ENCODE assay signal across 21 cellular contexts in genomic region chr7:76149847-76150691, GRCh38. TPM values are rescaled to one million over a fixed set of nuclear protein-coding genes. Genes with fewer than 3 reads are reported as not detected.
DNase-seq lines count a peak whose midpoint lies in the region; ATAC-seq, FAIRE-seq and TF ChIP-seq lines count a peak whose summit lies in the region.
"Had no signal": no experiment of that assay in that cellular context is flagged by ENCODE, and none has a peak within 500 bp of the region (broad histone marks: within the 10 kb centered on the region; RNA-seq: fewer than 3 reads in every experiment).

No MANE protein-coding gene starts in this region.

- CTCF ChIA-PET in H1 (lab: Charles Lee; ENCODE audit: partially characterized antibody), result interaction anchor here (0.5 to 1.5 kb wide), 4 partner anchors 23 to 164 kb away, joined by 4 to 5 read pairs (median 4); no protein-coding TSS in a partner anchor
- CTCF ChIA-PET in activated CD4-positive, alpha-beta memory T cell treated with anti-CD3 and anti-CD28 coated beads for 36 hours (lab: Charles Lee), result interaction anchor here (1.9 kb wide), 1 partner anchor 28 kb away, joined by 5 read pairs; no protein-coding TSS in a partner anchor

- peaks cover 6% of the 10 kb centered on the region for H3K27me3 Mint-ChIP-seq in activated CD4-positive, alpha-beta memory T cell treated with anti-CD3 and anti-CD28 coated beads for 36 hours
- H3K27me3 Mint-ChIP-seq: central memory CD8-positive, alpha-beta T cell had no signal

- H3K23me2 ChIP-seq in H1 (ENCODE audit: low read depth, low read length), result no peaks in the 10 kb centered on the region

- ATAC-seq in omental fat pad (ENCODE audit: low FRiP score) (no peak), GM18858 (IDR thresholded peaks at IDR 0.05; ENCODE audit: unreplicated experiment) (no peak)
- ATAC-seq: stimulated activated naive B cell treated with anti-CD40 and anti-IgM and Interleukin-4, amounts not matched to agents 10 μg/mL and 1 μg/mL and 100 μg/mL, for 72 hours had no signal

- no peak overlapping the region for H3K56ac ChIP-seq in H1 (replicated peaks; ENCODE audit: insufficient read length, low read depth, low read length)

- TF ChIP-seq RAD21 in H1 (IDR thresholded peaks at IDR 0.05 in 1 of 2, conservative IDR thresholded peaks at IDR 0.05 in 1 of 2; ENCODE audit: low read depth in 2 of 2, low read length in 2 of 2), result no peak

- H3K36me3 ChIP-seq in H1 (ENCODE audit: control insufficient read depth in 2 of 4, insufficient read depth in 4 of 4, low read length in 3 of 4) (no peaks in the 10 kb centered on the region), neuronal stem cell (replicated peaks in 1 of 2; ENCODE audit: control insufficient read depth in 2 of 2, insufficient read depth in 2 of 2, low read length in 2 of 2) (no peaks in the 10 kb centered on the region)
- H3K36me3 ChIP-seq: spleen had no signal

- H3K9ac ChIP-seq in H1 (replicated peaks in 1 of 4; ENCODE audit: extremely low read depth in 1 of 4, low read depth in 3 of 4, low read length in 3 of 4), result no peak overlapping the region
- H3K9ac ChIP-seq in neuronal stem cell (ENCODE audit: low read depth, low read length, poor library complexity), result peak overlapping the region; percentile 50

- no peak overlapping the region for H3K4ac ChIP-seq in H1 (replicated peaks; ENCODE audit: insufficient read length, low read depth, low read length)
- no peak overlapping the region for H3K4ac ChIP-seq in neuronal stem cell (ENCODE audit: low read length)

- peaks cover 17% of the 10 kb centered on the region for H3K4me1 Mint-ChIP-seq in activated CD4-positive, alpha-beta memory T cell treated with anti-CD3 and anti-CD28 coated beads for 36 hours (ENCODE audit: low read depth)
- H3K4me1 Mint-ChIP-seq: stimulated activated naive B cell treated with anti-CD40 and anti-IgM and Interleukin-4, amounts not matched to agents 10 μg/mL and 1 μg/mL and 100 μg/mL, for 72 hours had no signal

- H4K91ac ChIP-seq in H1 (replicated peaks; ENCODE audit: insufficient read length, low read length) (no peak overlapping the region), neuronal stem cell (ENCODE audit: low read depth, low read length, poor library complexity) (no peak overlapping the region)

- no peaks in the 10 kb centered on the region for H3K9me3 Mint-ChIP-seq in activated CD4-positive, alpha-beta memory T cell treated with anti-CD3 and anti-CD28 coated beads for 36 hours
- H3K9me3 Mint-ChIP-seq: activated naive CD4-positive, alpha-beta T cell treated with anti-CD3 and anti-CD28 coated beads, Interleukin-2, amount 10 ng/mL, durations not matched to agents 7 days and 5 days; CD4-positive, CD25-positive, alpha-beta regulatory T cell; central memory CD8-positive, alpha-beta T cell; stimulated activated naive B cell treated with anti-CD40 and anti-IgM and Interleukin-4, amounts not matched to agents 10 μg/mL and 1 μg/mL and 100 μg/mL, for 72 hours; type B pancreatic cell had no signal

- no peaks in the 10 kb centered on the region for H3K36me3 Mint-ChIP-seq in activated CD4-positive, alpha-beta memory T cell treated with anti-CD3 and anti-CD28 coated beads for 36 hours
- H3K36me3 Mint-ChIP-seq: CD4-positive, CD25-positive, alpha-beta regulatory T cell; stimulated activated naive B cell treated with anti-CD40 and anti-IgM and Interleukin-4, amounts not matched to agents 10 μg/mL and 1 μg/mL and 100 μg/mL, for 72 hours; type B pancreatic cell had no signal

- no peak overlapping the region for H3K23ac ChIP-seq in H1 (ENCODE audit: insufficient read length)
- H3K23ac ChIP-seq in neuronal stem cell (ENCODE audit: low read depth, low read length, poor library complexity), result peak overlapping the region; percentile 73

- H2AK5ac ChIP-seq in H1 (ENCODE audit: low read depth, low read length) (no peak overlapping the region), neuronal stem cell (ENCODE audit: low read depth, low read length) (no peak overlapping the region)

- intact Hi-C loops in activated CD4-positive, alpha-beta memory T cell treated with anti-CD3 and anti-CD28 coated beads for 36 hours (cut with micrococcal nuclease), result no loop called here

- TF ChIP-seq EP300 in H1 (IDR thresholded peaks at IDR 0.05; ENCODE audit: borderline replicate concordance in 1 of 2, low read depth in 2 of 2, low read length in 2 of 2), result no peak

- no peaks in the 10 kb centered on the region for H4K20me1 ChIP-seq in H1 (replicated peaks in 1 of 2; ENCODE audit: control insufficient read depth in 1 of 2, insufficient read depth in 2 of 2, low read length in 2 of 2)

- no peak for FAIRE-seq in H1 (lab: Jason Lieb, UNC)
- FAIRE-seq: endometrium had no signal

- no peak for TF ChIP-seq CTCF in H1 (IDR thresholded peaks at IDR 0.05; ENCODE audit: control extremely low read depth in 1 of 3, insufficient read depth in 1 of 3, low read depth in 1 of 3, low read length in 3 of 3)
- no peak for TF ChIP-seq CTCF in omental fat pad (IDR thresholded peaks at IDR 0.05)

- H2BK5ac ChIP-seq in H1 (ENCODE audit: low read depth, low read length), result no peak overlapping the region
- H2BK5ac ChIP-seq in neuronal stem cell (ENCODE audit: low read length), result no peak overlapping the region

- H2BK15ac ChIP-seq in H1 (ENCODE audit: low read length) (no peak overlapping the region), neuronal stem cell (ENCODE audit: low read length) (no peak overlapping the region)

- DNase-seq in NCI-H1092 treated with DMSO at 0.1 percent for 48 hours (lab: John Stamatoyannopoulos, UW) (peak; percentile 23), NCI-H1092 (lab: John Stamatoyannopoulos, UW) (no peak), NCI-H69 (lab: John Stamatoyannopoulos, UW) (peak; percentile 73), H1 (ENCODE audit: low read depth in 1 of 2, low spot score in 2 of 2) (no peak), neuronal stem cell (ENCODE audit: low spot score) (no peak), omental fat pad (ENCODE audit: low spot score) (no peak)
- no peak for DNase-seq in activated CD4-positive, alpha-beta memory T cell treated with anti-CD3 and anti-CD28 coated beads for 36 hours
- DNase-seq: 8988T; activated CD8-positive, alpha-beta memory T cell treated with anti-CD3 and anti-CD28 coated beads, Interleukin-2, amount 50 U/mL, for 48 hours; activated naive CD4-positive, alpha-beta T cell treated with anti-CD3 and anti-CD28 coated beads, Interleukin-2, amount 10 ng/mL, durations not matched to agents 7 days and 5 days; CD4-positive, CD25-positive, alpha-beta regulatory T cell; foreskin fibroblast; KG1; NCI-H1105 treated with DMSO at 0.1 percent for 48 hours; spleen; stimulated activated naive B cell treated with anti-CD40 and anti-IgM and Interleukin-4, amounts not matched to agents 10 μg/mL and 1 μg/mL and 100 μg/mL, for 72 hours; T-helper 9 cell had no signal

- H3K4me3 ChIP-seq in H1 (ENCODE audit: extremely low read depth in 1 of 4, insufficient read depth in 2 of 4, low read depth in 3 of 4, low read length in 4 of 4) (no peak overlapping the region), neuronal stem cell (ENCODE audit: low read length in 2 of 2) (no peak overlapping the region)

- H2BK20ac ChIP-seq in H1 (ENCODE audit: low read length), result no peak overlapping the region

- no peak overlapping the region for H3K4me3 Mint-ChIP-seq in activated CD4-positive, alpha-beta memory T cell treated with anti-CD3 and anti-CD28 coated beads for 36 hours
- H3K4me3 Mint-ChIP-seq: activated naive CD4-positive, alpha-beta T cell treated with anti-CD3 and anti-CD28 coated beads, Interleukin-2, amount 10 ng/mL, durations not matched to agents 7 days and 5 days; CD4-positive, CD25-positive, alpha-beta regulatory T cell; central memory CD8-positive, alpha-beta T cell; stimulated activated naive B cell treated with anti-CD40 and anti-IgM and Interleukin-4, amounts not matched to agents 10 μg/mL and 1 μg/mL and 100 μg/mL, for 72 hours; type B pancreatic cell had no signal

- no peak overlapping the region for H3K4me2 ChIP-seq in H1 (ENCODE audit: insufficient read depth in 1 of 2, low read depth in 2 of 2, low read length in 2 of 2)
- H3K4me2 ChIP-seq in neuronal stem cell (ENCODE audit: insufficient read depth, low read length, poor library complexity, severe bottlenecking), result no peak overlapping the region

- no peak overlapping the region for H3K27ac Mint-ChIP-seq in activated CD4-positive, alpha-beta memory T cell treated with anti-CD3 and anti-CD28 coated beads for 36 hours
- H3K27ac Mint-ChIP-seq: activated naive CD4-positive, alpha-beta T cell treated with anti-CD3 and anti-CD28 coated beads, Interleukin-2, amount 10 ng/mL, durations not matched to agents 7 days and 5 days; CD4-positive, CD25-positive, alpha-beta regulatory T cell; stimulated activated naive B cell treated with anti-CD40 and anti-IgM and Interleukin-4, amounts not matched to agents 10 μg/mL and 1 μg/mL and 100 μg/mL, for 72 hours; type B pancreatic cell had no signal

- H3K79me2 ChIP-seq in H1 (ENCODE audit: control insufficient read depth in 1 of 2, insufficient read depth in 2 of 2, low read length in 2 of 2), result no peaks in the 10 kb centered on the region

- H3K27me3 ChIP-seq in H1 (replicated peaks in 1 of 4; ENCODE audit: control insufficient read depth in 3 of 4, extremely low read depth in 1 of 4, insufficient read depth in 3 of 4, low read length in 3 of 4), result no peaks in the 10 kb centered on the region
- no peaks in the 10 kb centered on the region for H3K27me3 ChIP-seq in neuronal stem cell (ENCODE audit: control insufficient read depth in 3 of 3, insufficient read depth in 3 of 3, low read depth in 1 of 3, low read length in 3 of 3)

- no peak overlapping the region for H4K5ac ChIP-seq in H1 (ENCODE audit: insufficient read length, low read depth, low read length)

- H2AFZ ChIP-seq in H1 (ENCODE audit: low read length) (no peak overlapping the region), neuronal stem cell (ENCODE audit: low read length) (no peak overlapping the region)

- no peaks in the 10 kb centered on the region for H3K9me3 ChIP-seq in H1 (ENCODE audit: insufficient read depth in 2 of 2, low read depth in 1 of 2, low read length in 1 of 2)
- no peaks in the 10 kb centered on the region for H3K9me3 ChIP-seq in neuronal stem cell (replicated peaks in 1 of 2; ENCODE audit: control insufficient read depth in 2 of 2, insufficient read depth in 1 of 2, low read depth in 1 of 2, low read length in 2 of 2)
- H3K9me3 ChIP-seq: spleen had no signal

- no peaks in the 10 kb centered on the region for H3K4me1 ChIP-seq in H1 (replicated peaks in 1 of 4; ENCODE audit: control insufficient read depth in 3 of 4, insufficient read depth in 4 of 4, low read length in 3 of 4)
- no peaks in the 10 kb centered on the region for H3K4me1 ChIP-seq in neuronal stem cell (ENCODE audit: control insufficient read depth in 2 of 2, insufficient read depth in 1 of 2, low read depth in 1 of 2, low read length in 2 of 2)

- TF ChIP-seq POLR2A in H1 (IDR thresholded peaks at IDR 0.05; ENCODE audit: control extremely low read depth in 1 of 2, low read depth in 2 of 2, low read length in 2 of 2), result no peak

- POLR2A ChIA-PET in H1 (lab: Charles Lee; ENCODE audit: partially characterized antibody), result interaction anchor here (1.4 kb wide), 1 partner anchor 9 kb away, joined by 4 read pairs; no protein-coding TSS in a partner anchor
- POLR2A ChIA-PET in activated CD4-positive, alpha-beta memory T cell treated with anti-CD3 and anti-CD28 coated beads for 36 hours (lab: Charles Lee), result no interaction called here

- H4K8ac ChIP-seq in H1 (ENCODE audit: extremely low read depth, insufficient read depth, low read length) (no peak overlapping the region), neuronal stem cell (ENCODE audit: low read depth, low read length) (no peak overlapping the region)

- no peak overlapping the region for H2BK120ac ChIP-seq in H1 (replicated peaks; ENCODE audit: low read depth, low read length)
- H2BK120ac ChIP-seq in neuronal stem cell (ENCODE audit: low read depth, low read length), result no peak overlapping the region

- H2BK12ac ChIP-seq in H1 (ENCODE audit: low read depth, low read length), result peak overlapping the region; percentile 39; the same call in 1 of the 2 replicates
- H2BK12ac ChIP-seq in neuronal stem cell (ENCODE audit: low read length), result no peak overlapping the region

- H3K79me1 ChIP-seq in H1 (ENCODE audit: low read depth, low read length), result no peaks in the 10 kb centered on the region
- H3K79me1 ChIP-seq in neuronal stem cell (ENCODE audit: low read depth, low read length), result no peaks in the 10 kb centered on the region

- H3K18ac ChIP-seq in H1 (ENCODE audit: extremely low read depth, low read length) (no peak overlapping the region), neuronal stem cell (ENCODE audit: low read length) (peak overlapping the region; percentile 0)

- H3K27ac ChIP-seq in H1 (ENCODE audit: low read depth, low read length) (no peak overlapping the region), neuronal stem cell (replicated peaks; ENCODE audit: low read length) (no peak overlapping the region)
- H3K27ac ChIP-seq: spleen had no signal

- H3K14ac ChIP-seq in H1 (ENCODE audit: insufficient read length) (no peak overlapping the region), neuronal stem cell (ENCODE audit: low read length) (peak overlapping the region; percentile 31)

- WGBS in H1 (ENCODE audit: extremely low coverage in 1 of 2, insufficient coverage in 1 of 2, insufficient read length in 1 of 2, insufficient replicate concordance in 2 of 2, low coverage in 1 of 2, low lambda C conversion rate in 2 of 2, missing lambda C conversion rate in 1 of 2), 2 experiments, result 93% methylated on average over 53 of the region's 53 CpGs; no CpG with 5 or more reads in 1 of the 2 experiments
- WGBS in neuronal stem cell (ENCODE audit: extremely low coverage in 2 of 2, insufficient read length in 2 of 2, insufficient replicate concordance in 1 of 2), 2 donors, result no CpG with 5 or more reads among the region's 53 CpGs

RNA-seq across cellular contexts. Expression of gene SRRM3, which starts 51.6 kb away (rescaled TPM):
- 16.0 and 17.4 TPM in 2 replicates for total RNA-seq in H1 (2021; fragmentation: NEBNext Ultra II Directional; extraction: Animal tissue kit (Norgen Biotek cat#: 25700))
- 10.4 and 18.4 TPM in 2 replicates for polyA plus RNA-seq in H1 (2011; rRNA removed)
- polyA plus RNA-seq in H1 (2011; cell fraction: cytosol; rRNA removed), result 12.8 TPM
- 19.3 TPM for polyA plus RNA-seq in H1 (2011; cell fraction: nucleus; rRNA removed)
- 12.4 to 19.0 TPM (median 18.1 TPM) in 4 replicates for polyA plus RNA-seq in H1 (2012, experiment 1 of 2)
- 15.2 TPM for polyA plus RNA-seq in H1 (2012, experiment 2 of 2)
- 10.6 TPM for polyA plus RNA-seq in H1 (2013, experiment 1 of 2)
- polyA plus RNA-seq in H1 (2013, experiment 2 of 2), result 8.8 TPM
- 6.3 and 10.2 TPM in 2 replicates for polyA minus RNA-seq in H1 (2011; rRNA and poly(A)+ RNA removed)
- 12.8 TPM for polyA minus RNA-seq in H1 (2011; cell fraction: cytosol; rRNA and poly(A)+ RNA removed)
- 12.0 TPM for polyA minus RNA-seq in H1 (2011; cell fraction: nucleus; rRNA and poly(A)+ RNA removed)
- polyA plus RNA-seq in neuronal stem cell (2013, experiment 1 of 2), result 4.1 TPM
- polyA plus RNA-seq in neuronal stem cell (2013, experiment 2 of 2), result 3.9 TPM
- total RNA-seq in omental fat pad, result 1 to 10 TPM; 1.7 to 3.7 (median 2.4) TPM
- total RNA-seq in activated CD4-positive, alpha-beta memory T cell treated with anti-CD3 and anti-CD28 coated beads for 36 hours, result not detected
- total RNA-seq: CD4-positive, CD25-positive, alpha-beta regulatory T cell had no signal
- polyA plus RNA-seq: CD4-positive, CD25-positive, alpha-beta regulatory T cell had no signal

Comparison
In these comparisons a context has a peak if more than half of its experiments do, and no peak if none do; other contexts are left out.
1. DNase-seq: peak in NCI-H1092 treated with DMSO at 0.1 percent for 48 hours (single experiment) and NCI-H69 (single experiment); none in NCI-H1092 (single experiment), H1 (0 of 2), neuronal stem cell (single experiment), omental fat pad (single experiment) and activated CD4-positive, alpha-beta memory T cell treated with anti-CD3 and anti-CD28 coated beads for 36 hours (single experiment).